ENCODE assay signal across 37 cellular contexts in the genomic region with DNA sequence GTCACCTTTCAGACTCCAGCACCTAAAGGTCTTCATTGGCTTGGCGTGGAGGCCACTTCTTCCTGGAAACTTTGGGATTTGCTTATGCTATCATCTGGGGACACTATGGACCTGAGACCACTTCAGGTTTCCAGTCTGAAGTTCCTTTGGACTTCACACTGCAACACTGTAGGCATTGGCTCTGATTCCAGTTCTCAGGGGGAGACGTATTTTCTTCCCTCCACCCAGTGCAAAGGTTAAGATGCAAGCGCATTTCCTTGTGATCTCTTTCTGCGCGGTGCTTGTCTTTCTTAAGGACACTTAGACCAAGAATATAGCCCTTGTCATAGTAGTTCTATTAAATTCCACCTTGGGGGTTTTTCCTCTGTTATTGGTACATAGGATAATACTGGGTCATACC.
"Had no signal": no experiment of that assay in that cellular context is flagged by ENCODE, and none has a peak within 500 bp of the region (broad histone marks: within the 10 kb centered on the region; RNA-seq: fewer than 3 reads in every experiment).

No MANE protein-coding gene starts in this region.

- H3K27ac Mint-ChIP-seq: activated B cell treated with CpG ODN at 0.5 μM for 24 hours; activated CD4-positive, alpha-beta memory T cell treated with anti-CD3 and anti-CD28 coated beads for 36 hours; activated CD4-positive, alpha-beta T cell treated with anti-CD3 and anti-CD28 coated beads, Interleukin-2, amount 10 ng/mL, durations not matched to agents 24 days and 14 days; activated CD8-positive, alpha-beta T cell treated with anti-CD3 and anti-CD28 coated beads for 36 hours; activated naive CD4-positive, alpha-beta T cell treated with anti-CD3 and anti-CD28 coated beads for 36 hours; activated naive CD4-positive, alpha-beta T cell treated with anti-CD3 and anti-CD28 coated beads, Interleukin-2, amount 50 U/mL, for 72 hours; activated naive CD8-positive, alpha-beta T cell treated with anti-CD3 and anti-CD28 coated beads for 36 hours; activated T-cell treated with anti-CD3 and anti-CD28 coated beads, Interleukin-2, amount 50 U/mL, for 72 hours; activated T-helper 1 cell treated with anti-CD3 and anti-CD28 coated beads, Interleukin-12 subunit alpha, Interleukin-12 subunit beta, Interleukin-2, Interleukin-4 antibody, amounts not matched to agents 30 ng/mL and 10 ng/mL and 1 ng/mL, durations not matched to agents 14 hours and 24 hours and 36 hours; activated T-helper 17 cell treated with anti-CD3 and anti-CD28 coated beads, Interleukin-2, amount 50 U/mL, for 72 hours; brain; T-helper 1 cell treated with Interleukin-12 subunit alpha and Interleukin-12 subunit beta and Interleukin-4 antibody, amounts not matched to agents 30 μg/mL and 1 μg/mL, for 36 hours; T-helper 2 cell treated with Interferon-gamma antibody and Interleukin-4, amounts not matched to agents 5 μg/mL and 100 μg/mL, for 36 hours had no signal

- H3K4me3 Mint-ChIP-seq: activated B cell treated with CpG ODN at 0.5 μM for 24 hours; activated CD4-positive, alpha-beta memory T cell treated with anti-CD3 and anti-CD28 coated beads for 36 hours; activated CD4-positive, alpha-beta T cell treated with anti-CD3 and anti-CD28 coated beads, Interleukin-2, amount 10 ng/mL, durations not matched to agents 24 days and 14 days; activated CD8-positive, alpha-beta T cell treated with anti-CD3 and anti-CD28 coated beads for 36 hours; activated naive CD4-positive, alpha-beta T cell treated with anti-CD3 and anti-CD28 coated beads for 36 hours; activated naive CD8-positive, alpha-beta T cell treated with anti-CD3 and anti-CD28 coated beads for 36 hours; activated T-cell treated with anti-CD3 and anti-CD28 coated beads, Interleukin-2, amount 50 U/mL, for 4 hours; activated T-cell treated with anti-CD3 and anti-CD28 coated beads, Interleukin-2, amount 50 U/mL, for 72 hours; activated T-helper 1 cell treated with anti-CD3 and anti-CD28 coated beads, Interleukin-12 subunit alpha, Interleukin-12 subunit beta, Interleukin-2, Interleukin-4 antibody, amounts not matched to agents 30 ng/mL and 10 ng/mL and 1 ng/mL, durations not matched to agents 14 hours and 24 hours and 36 hours; activated T-helper 17 cell treated with anti-CD3 and anti-CD28 coated beads, Interleukin-2, amount 50 U/mL, for 72 hours; brain; central memory CD8-positive, alpha-beta T cell; T-helper 1 cell treated with Interleukin-12 subunit alpha and Interleukin-12 subunit beta and Interleukin-4 antibody, amounts not matched to agents 30 μg/mL and 1 μg/mL, for 36 hours; T-helper 2 cell treated with Interferon-gamma antibody and Interleukin-4, amounts not matched to agents 5 μg/mL and 100 μg/mL, for 36 hours had no signal

- H3K27ac ChIP-seq: adrenal gland, ascending aorta, cardiac muscle cell, VCaP had no signal

- H3K27me3 Mint-ChIP-seq: activated B cell treated with CpG ODN at 0.5 μM for 24 hours; activated CD4-positive, alpha-beta T cell treated with anti-CD3 and anti-CD28 coated beads, Interleukin-2, amount 10 ng/mL, durations not matched to agents 24 days and 14 days had no signal

- FAIRE-seq: bronchial epithelial cell had no signal

- H3K9me3 ChIP-seq: adrenal gland, ascending aorta had no signal

- DNase-seq: activated B cell treated with CpG ODN at 0.5 μM for 24 hours; activated CD4-positive, alpha-beta memory T cell treated with anti-CD3 and anti-CD28 coated beads for 36 hours; activated CD4-positive, alpha-beta T cell treated with anti-CD3 and anti-CD28 coated beads for 4 hours; activated CD4-positive, alpha-beta T cell treated with anti-CD3 and anti-CD28 coated beads, Interleukin-2, amount 10 ng/mL, durations not matched to agents 24 days and 14 days; activated CD4-positive, alpha-beta T cell treated with anti-CD3 and anti-CD28 coated beads, Interleukin-2, amount 50 U/mL, for 1 hour; activated CD4-positive, alpha-beta T cell treated with anti-CD3 and anti-CD28 coated beads, Interleukin-2, amount 50 U/mL, for 4 hours; activated CD4-positive, CD25-positive, alpha-beta regulatory T cell treated with anti-CD3 and anti-CD28 coated beads, Interleukin-2, amount 50 U/mL, for 72 hours; activated CD8-positive, alpha-beta memory T cell treated with anti-CD3 and anti-CD28 coated beads, Interleukin-2, amount 50 U/mL, for 4 hours; activated CD8-positive, alpha-beta T cell treated with anti-CD3 and anti-CD28 coated beads for 36 hours; activated effector memory CD4-positive, alpha-beta T cell treated with anti-CD3 and anti-CD28 coated beads, Interleukin-2, amount 50 U/mL, for 16 hours; activated gamma-delta T cell treated with Interleukin-2 at 50 U/mL for 16 hours; activated naive CD4-positive, alpha-beta T cell; activated naive CD4-positive, alpha-beta T cell treated with anti-CD3 and anti-CD28 coated beads for 36 hours; activated naive CD4-positive, alpha-beta T cell treated with anti-CD3 and anti-CD28 coated beads, Interleukin-2, amount 50 U/mL, for 16 hours; activated naive CD8-positive, alpha-beta T cell treated with anti-CD3 and anti-CD28 coated beads for 36 hours; activated T-cell treated with anti-CD3 and anti-CD28 coated beads for 4 hours; activated T-cell treated with anti-CD3 and anti-CD28 coated beads, Interleukin-2, amount 50 U/mL, for 1 hour; activated T-cell treated with anti-CD3 and anti-CD28 coated beads, Interleukin-2, amount 50 U/mL, for 4 hours; activated T-cell treated with anti-CD3 and anti-CD28 coated beads, Interleukin-2, amount 50 U/mL, for 72 hours; adrenal gland; amniotic stem cell; caudate nucleus; SW 1271; T-helper 1 cell; T-helper 2 cell; T-helper 9 cell had no signal

- H3K4me1 Mint-ChIP-seq: activated B cell treated with CpG ODN at 0.5 μM for 24 hours; activated CD4-positive, alpha-beta T cell treated with anti-CD3 and anti-CD28 coated beads, Interleukin-2, amount 10 ng/mL, durations not matched to agents 24 days and 14 days; activated naive CD8-positive, alpha-beta T cell treated with anti-CD3 and anti-CD28 coated beads for 36 hours; activated T-helper 17 cell treated with anti-CD3 and anti-CD28 coated beads, Interleukin-2, amount 50 U/mL, for 72 hours; brain; central memory CD8-positive, alpha-beta T cell had no signal

- ATAC-seq: activated CD8-positive, alpha-beta T cell treated with anti-CD3 and anti-CD28 coated beads for 36 hours; activated naive CD4-positive, alpha-beta T cell treated with anti-CD3 and anti-CD28 coated beads, Interleukin-2, amount 50 U/mL, for 72 hours; activated T-cell treated with anti-CD3 and anti-CD28 coated beads, Interleukin-2, amount 50 U/mL, for 4 hours; activated T-cell treated with anti-CD3 and anti-CD28 coated beads, Interleukin-2, amount 50 U/mL, for 72 hours; activated T-helper 17 cell treated with anti-CD3 and anti-CD28 coated beads, Interleukin-2, amount 50 U/mL, for 72 hours had no signal

- H3K36me3 ChIP-seq: adrenal gland, ascending aorta, cardiac muscle cell had no signal

- H3K36me3 Mint-ChIP-seq: activated CD4-positive, alpha-beta memory T cell treated with anti-CD3 and anti-CD28 coated beads for 36 hours; activated naive CD4-positive, alpha-beta T cell treated with anti-CD3 and anti-CD28 coated beads, Interleukin-2, amount 50 U/mL, for 72 hours; activated naive CD8-positive, alpha-beta T cell treated with anti-CD3 and anti-CD28 coated beads for 36 hours; brain had no signal

- H3K4me1 ChIP-seq: adrenal gland, ascending aorta had no signal

- H3K4me3 ChIP-seq: adrenal gland, ascending aorta, cardiac muscle cell had no signal

- H3K9me3 Mint-ChIP-seq: activated CD4-positive, alpha-beta memory T cell treated with anti-CD3 and anti-CD28 coated beads for 36 hours; activated CD4-positive, alpha-beta T cell treated with anti-CD3 and anti-CD28 coated beads, Interleukin-2, amount 10 ng/mL, durations not matched to agents 24 days and 14 days; activated CD8-positive, alpha-beta T cell treated with anti-CD3 and anti-CD28 coated beads for 36 hours; activated naive CD4-positive, alpha-beta T cell treated with anti-CD3 and anti-CD28 coated beads for 36 hours; activated naive CD4-positive, alpha-beta T cell treated with anti-CD3 and anti-CD28 coated beads, Interleukin-2, amount 50 U/mL, for 72 hours; activated naive CD8-positive, alpha-beta T cell treated with anti-CD3 and anti-CD28 coated beads for 36 hours; activated T-cell treated with anti-CD3 and anti-CD28 coated beads, Interleukin-2, amount 50 U/mL, for 4 hours; activated T-helper 1 cell treated with anti-CD3 and anti-CD28 coated beads, Interleukin-12 subunit alpha, Interleukin-12 subunit beta, Interleukin-2, Interleukin-4 antibody, amounts not matched to agents 30 ng/mL and 10 ng/mL and 1 ng/mL, durations not matched to agents 14 hours and 24 hours and 36 hours; activated T-helper 17 cell treated with anti-CD3 and anti-CD28 coated beads, Interleukin-2, amount 50 U/mL, for 72 hours; brain; central memory CD8-positive, alpha-beta T cell; T-helper 1 cell treated with Interleukin-12 subunit alpha and Interleukin-12 subunit beta and Interleukin-4 antibody, amounts not matched to agents 30 μg/mL and 1 μg/mL, for 36 hours; T-helper 2 cell treated with Interferon-gamma antibody and Interleukin-4, amounts not matched to agents 5 μg/mL and 100 μg/mL, for 36 hours had no signal

- H3K27me3 ChIP-seq: adrenal gland, ascending aorta had no signal
